Comparison of ENCODE assay signal across 7 cellular contexts in the genomic region with DNA sequence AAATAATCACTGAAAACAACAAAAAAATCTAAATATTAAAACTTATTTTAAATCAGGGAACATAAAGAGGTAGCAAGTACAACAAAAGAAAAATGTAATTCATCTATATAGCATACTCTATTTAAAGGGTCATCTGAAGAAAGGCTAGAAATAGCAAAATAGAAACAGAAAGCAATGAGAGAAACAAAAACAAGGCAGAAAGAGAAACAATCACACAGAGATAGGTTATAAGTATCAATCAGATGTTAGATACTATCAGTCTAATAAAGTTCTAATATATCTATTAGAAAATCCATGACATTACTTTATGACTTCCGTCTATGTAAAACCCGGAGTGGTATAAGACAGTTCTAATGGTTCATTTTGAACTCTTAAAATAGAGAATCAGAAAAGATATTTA. TPM values are rescaled to one million over a fixed set of nuclear protein-coding genes. Genes with fewer than 3 reads are reported as not detected.
DNase-seq lines count a peak whose midpoint lies in the region; ATAC-seq and TF ChIP-seq lines count a peak whose summit lies in the region.

No MANE protein-coding gene starts in this region.

- no peaks in the 10 kb centered on the region for H3K27me3 Mint-ChIP-seq in activated B cell treated with CpG ODN at 0.5 μM for 24 hours
- H3K27me3 Mint-ChIP-seq in osteocyte (ENCODE audit: unreplicated experiment), result no peaks in the 10 kb centered on the region

- H3K36me3 Mint-ChIP-seq in activated B cell treated with CpG ODN at 0.5 μM for 24 hours (ENCODE audit: low read depth), result peaks cover 16% of the 10 kb centered on the region
- H3K36me3 Mint-ChIP-seq in osteocyte (ENCODE audit: unreplicated experiment), result peaks cover 13% of the 10 kb centered on the region

- peak; percentile 84 for ATAC-seq in GM18870 (IDR thresholded peaks at IDR 0.05; ENCODE audit: unreplicated experiment)
- peak; percentile 85 for ATAC-seq in HG02588 (IDR thresholded peaks at IDR 0.05; ENCODE audit: unreplicated experiment)
- peak; percentile 28 for ATAC-seq in activated B cell treated with CpG ODN at 0.5 μM for 24 hours (ENCODE audit: low read depth)

- H3K4me1 Mint-ChIP-seq in activated B cell treated with CpG ODN at 0.5 μM for 24 hours, result peaks cover 52% of the 10 kb centered on the region
- peaks cover 24% of the 10 kb centered on the region for H3K4me1 Mint-ChIP-seq in osteocyte (ENCODE audit: unreplicated experiment)

- CTCF ChIA-PET in activated B cell treated with CpG ODN at 0.5 μM for 24 hours (lab: Charles Lee), result no interaction called here

- POLR2A ChIA-PET in activated B cell treated with CpG ODN at 0.5 μM for 24 hours (lab: Charles Lee), result no interaction called here

- no peak overlapping the region for H3K27ac ChIP-seq in substantia nigra (ENCODE audit: low read depth, low read length, poor library complexity, severe bottlenecking)

- no peak for DNase-seq in activated B cell treated with CpG ODN at 0.5 μM for 24 hours
- no peak for DNase-seq in osteocyte (ENCODE audit: extremely low spot score, unreplicated experiment)
- DNase-seq in putamen (ENCODE audit: low spot score), result no peak
- no peak for DNase-seq in substantia nigra (lab: John Stamatoyannopoulos, UW)
- DNase-seq in NCI-H446 (lab: John Stamatoyannopoulos, UW), result no peak

- H3K9me3 Mint-ChIP-seq in activated B cell treated with CpG ODN at 0.5 μM for 24 hours (no peaks in the 10 kb centered on the region), osteocyte (ENCODE audit: unreplicated experiment) (no peaks in the 10 kb centered on the region)

- no peak overlapping the region for H3K27ac Mint-ChIP-seq in activated B cell treated with CpG ODN at 0.5 μM for 24 hours
- peak overlapping the region; percentile 72 for H3K27ac Mint-ChIP-seq in osteocyte (ENCODE audit: unreplicated experiment)

- TF ChIP-seq CTCF in activated B cell treated with CpG ODN at 0.5 μM for 24 hours (IDR thresholded peaks at IDR 0.05) (no peak), osteocyte (IDR thresholded peaks at IDR 0.05) (no peak)

- H3K4me3 Mint-ChIP-seq in activated B cell treated with CpG ODN at 0.5 μM for 24 hours (peak overlapping the region; percentile 36), osteocyte (ENCODE audit: unreplicated experiment) (peak overlapping the region; percentile 27)

- intact Hi-C loops in activated B cell treated with CpG ODN at 0.5 μM for 24 hours (cut with micrococcal nuclease), result loop anchor here (1.0 to 2.0 kb wide), 2 partner anchors 13 to 16 kb away; a partner anchor contains a TSS

RNA-seq across cellular contexts. Expression of a gene that starts 16.0 kb away (rescaled TPM):
- total RNA-seq in activated B cell treated with CpG ODN at 0.5 μM for 24 hours (46.4 and 51.8 TPM in 2 replicates), osteocyte (31.2 and 32.9 TPM in 2 replicates)

Comparison
In these comparisons a context has a peak if more than half of its experiments do, and no peak if none do; other contexts are left out.
1. ATAC-seq: peak in every context shown above with its lines; median percentile 85 in HG02588; 84 in GM18870; 28 in activated B cell treated with CpG ODN at 0.5 μM for 24 hours.